17 cellular contexts compared by ENCODE assay signal in genomic region chr2:105813045-105813315, GRCh38.
DNase-seq lines count a peak whose midpoint lies in the region; ATAC-seq and TF ChIP-seq lines count a peak whose summit lies in the region.
"Had no signal": no experiment of that assay in that cellular context is flagged by ENCODE, and none has a peak within 500 bp of the region (broad histone marks: within the 10 kb centered on the region; RNA-seq: fewer than 3 reads in every experiment).

No MANE protein-coding gene starts in this region.

- peak overlapping the region; percentile 23 for H3K27ac Mint-ChIP-seq in activated CD4-positive, alpha-beta memory T cell treated with anti-CD3 and anti-CD28 coated beads for 36 hours
- no peak overlapping the region for H3K27ac Mint-ChIP-seq in activated CD4-positive, alpha-beta memory T cell treated with anti-CD3 and anti-CD28 coated beads, Interleukin-2, amount 10 ng/mL, durations not matched to agents 7 days and 5 days
- peak overlapping the region; percentile 76 for H3K27ac Mint-ChIP-seq in glutamatergic neuron (ENCODE audit: unreplicated experiment)
- H3K27ac Mint-ChIP-seq in stimulated activated naive B cell treated with anti-CD40 and anti-IgM and Interleukin-4, amounts not matched to agents 10 μg/mL and 1 μg/mL and 100 μg/mL, for 72 hours, result peak overlapping the region; percentile 31
- H3K27ac Mint-ChIP-seq: activated T-helper 1 cell treated with anti-CD3 and anti-CD28 coated beads, Interleukin-12 subunit alpha, Interleukin-12 subunit beta, Interleukin-2, Interleukin-4 antibody, amounts not matched to agents 30 ng/mL and 10 ng/mL and 1 ng/mL, durations not matched to agents 14 hours and 24 hours and 36 hours; GM23338; T-helper 1 cell treated with Interleukin-12 subunit alpha and Interleukin-12 subunit beta and Interleukin-4 antibody, amounts not matched to agents 30 μg/mL and 1 μg/mL, for 36 hours had no signal

- TF ChIP-seq POLR2A in heart left ventricle (IDR thresholded peaks at IDR 0.05), result no peak

- no peaks in the 10 kb centered on the region for H3K9me3 Mint-ChIP-seq in activated CD4-positive, alpha-beta memory T cell treated with anti-CD3 and anti-CD28 coated beads for 36 hours
- H3K9me3 Mint-ChIP-seq in activated CD4-positive, alpha-beta memory T cell treated with anti-CD3 and anti-CD28 coated beads, Interleukin-2, amount 10 ng/mL, durations not matched to agents 7 days and 5 days, result no peaks in the 10 kb centered on the region
- H3K9me3 Mint-ChIP-seq in glutamatergic neuron (ENCODE audit: unreplicated experiment), result peaks cover 3% of the 10 kb centered on the region
- H3K9me3 Mint-ChIP-seq in stimulated activated naive B cell treated with anti-CD40 and anti-IgM and Interleukin-4, amounts not matched to agents 10 μg/mL and 1 μg/mL and 100 μg/mL, for 72 hours, result peaks cover 10 to 15% of the 10 kb centered on the region in 2 donors
- H3K9me3 Mint-ChIP-seq: activated T-helper 1 cell treated with anti-CD3 and anti-CD28 coated beads, Interleukin-12 subunit alpha, Interleukin-12 subunit beta, Interleukin-2, Interleukin-4 antibody, amounts not matched to agents 30 ng/mL and 10 ng/mL and 1 ng/mL, durations not matched to agents 14 hours and 24 hours and 36 hours; central memory CD8-positive, alpha-beta T cell; GM23338; T-helper 1 cell treated with Interleukin-12 subunit alpha and Interleukin-12 subunit beta and Interleukin-4 antibody, amounts not matched to agents 30 μg/mL and 1 μg/mL, for 36 hours had no signal

- CTCF ChIA-PET in activated CD4-positive, alpha-beta memory T cell treated with anti-CD3 and anti-CD28 coated beads for 36 hours (lab: Charles Lee), result interaction anchor here (1.3 kb wide), 1 partner anchor 8 kb away, joined by 3 read pairs; no protein-coding TSS in a partner anchor
- CTCF ChIA-PET in activated CD4-positive, alpha-beta memory T cell treated with anti-CD3 and anti-CD28 coated beads, Interleukin-2, amount 10 ng/mL, durations not matched to agents 7 days and 5 days (lab: Charles Lee), result interaction anchor here (1.7 to 2.5 kb wide), 2 partner anchors 25 to 236 kb away, joined by 3 to 10 read pairs; no protein-coding TSS in a partner anchor

- no peaks in the 10 kb centered on the region for H3K27me3 Mint-ChIP-seq in activated CD4-positive, alpha-beta memory T cell treated with anti-CD3 and anti-CD28 coated beads for 36 hours
- H3K27me3 Mint-ChIP-seq in activated CD4-positive, alpha-beta memory T cell treated with anti-CD3 and anti-CD28 coated beads, Interleukin-2, amount 10 ng/mL, durations not matched to agents 7 days and 5 days, result no peaks in the 10 kb centered on the region
- peaks cover 6% of the 10 kb centered on the region for H3K27me3 Mint-ChIP-seq in glutamatergic neuron (ENCODE audit: unreplicated experiment)
- no peaks in the 10 kb centered on the region for H3K27me3 Mint-ChIP-seq in stimulated activated naive B cell treated with anti-CD40 and anti-IgM and Interleukin-4, amounts not matched to agents 10 μg/mL and 1 μg/mL and 100 μg/mL, for 72 hours
- H3K27me3 Mint-ChIP-seq: central memory CD8-positive, alpha-beta T cell; stimulated activated naive CD8-positive, alpha-beta T cell treated with anti-CD3 and anti-CD28 coated beads, Interleukin-15, amount 100 ng/mL, for 72 hours had no signal

- peaks cover 0 to 16% (median 10%) of the 10 kb centered on the region in 9 donors for H3K36me3 ChIP-seq in heart left ventricle

- H3K27me3 ChIP-seq in heart left ventricle, result no peaks in the 10 kb centered on the region
- H3K27me3 ChIP-seq: BLaER1 had no signal

- H3K9me3 ChIP-seq in heart left ventricle, result no peaks in the 10 kb centered on the region

- peaks cover 37% of the 10 kb centered on the region for H3K36me3 Mint-ChIP-seq in activated CD4-positive, alpha-beta memory T cell treated with anti-CD3 and anti-CD28 coated beads for 36 hours
- peaks cover 53% of the 10 kb centered on the region for H3K36me3 Mint-ChIP-seq in activated CD4-positive, alpha-beta memory T cell treated with anti-CD3 and anti-CD28 coated beads, Interleukin-2, amount 10 ng/mL, durations not matched to agents 7 days and 5 days (ENCODE audit: low read depth)
- H3K36me3 Mint-ChIP-seq in glutamatergic neuron (ENCODE audit: unreplicated experiment), result no peaks in the 10 kb centered on the region
- H3K36me3 Mint-ChIP-seq in stimulated activated naive B cell treated with anti-CD40 and anti-IgM and Interleukin-4, amounts not matched to agents 10 μg/mL and 1 μg/mL and 100 μg/mL, for 72 hours, result peaks cover 43 to 69% of the 10 kb centered on the region in 2 donors

- H3K4me1 Mint-ChIP-seq in activated CD4-positive, alpha-beta memory T cell treated with anti-CD3 and anti-CD28 coated beads for 36 hours (ENCODE audit: low read depth), result peaks cover 89% of the 10 kb centered on the region
- H3K4me1 Mint-ChIP-seq in activated CD4-positive, alpha-beta memory T cell treated with anti-CD3 and anti-CD28 coated beads, Interleukin-2, amount 10 ng/mL, durations not matched to agents 7 days and 5 days, result peaks cover 52% of the 10 kb centered on the region
- H3K4me1 Mint-ChIP-seq in glutamatergic neuron (ENCODE audit: low read depth, unreplicated experiment), result peaks cover 43% of the 10 kb centered on the region
- peaks cover 55 to 68% of the 10 kb centered on the region in 2 donors for H3K4me1 Mint-ChIP-seq in stimulated activated naive B cell treated with anti-CD40 and anti-IgM and Interleukin-4, amounts not matched to agents 10 μg/mL and 1 μg/mL and 100 μg/mL, for 72 hours

- POLR2A ChIA-PET in activated CD4-positive, alpha-beta memory T cell treated with anti-CD3 and anti-CD28 coated beads for 36 hours (lab: Charles Lee), result interaction anchor here (0.6 to 0.9 kb wide), 2 partner anchors 10 to 698 kb away, joined by 3 read pairs; no protein-coding TSS in a partner anchor
- POLR2A ChIA-PET in activated CD4-positive, alpha-beta memory T cell treated with anti-CD3 and anti-CD28 coated beads, Interleukin-2, amount 10 ng/mL, durations not matched to agents 7 days and 5 days (lab: Charles Lee), result no interaction called here

- no peak for DNase-seq in activated CD4-positive, alpha-beta memory T cell treated with anti-CD3 and anti-CD28 coated beads for 36 hours
- DNase-seq in activated CD4-positive, alpha-beta memory T cell treated with anti-CD3 and anti-CD28 coated beads, Interleukin-2, amount 10 ng/mL, durations not matched to agents 7 days and 5 days, result no peak
- no peak for DNase-seq in glutamatergic neuron
- no peak for DNase-seq in stimulated activated naive B cell treated with anti-CD40 and anti-IgM and Interleukin-4, amounts not matched to agents 10 μg/mL and 1 μg/mL and 100 μg/mL, for 72 hours
- DNase-seq in posterior vena cava (ENCODE audit: low spot score), result no peak
- no peak for DNase-seq in SHP77 treated with DMSO at 0.1 percent for 48 hours (lab: John Stamatoyannopoulos, UW)
- DNase-seq in heart left ventricle, result no peak
- DNase-seq: NCI-H1105; NCI-H2081 treated with DMSO at 0.1 percent for 48 hours; stimulated activated naive CD8-positive, alpha-beta T cell treated with anti-CD3 and anti-CD28 coated beads, Interleukin-15, amount 100 ng/mL, for 72 hours; WERI-Rb-1 had no signal

- intact Hi-C loops in activated CD4-positive, alpha-beta memory T cell treated with anti-CD3 and anti-CD28 coated beads for 36 hours (cut with micrococcal nuclease), result no loop called here
- intact Hi-C loops in posterior vena cava (cut with DNase I), result no loop called here
- intact Hi-C loops in heart left ventricle (cut with DNase I), result loop anchor here in 1 of 10 donors (10.0 kb wide), 1 partner anchor 72 kb away; no protein-coding TSS in a partner anchor

- WGBS in heart left ventricle, 4 donors, result 74 to 82% (median 78%) methylated on average over 4 of the region's 4 CpGs

- H3K4me3 Mint-ChIP-seq in activated CD4-positive, alpha-beta memory T cell treated with anti-CD3 and anti-CD28 coated beads for 36 hours, result no peak overlapping the region
- H3K4me3 Mint-ChIP-seq in activated CD4-positive, alpha-beta memory T cell treated with anti-CD3 and anti-CD28 coated beads, Interleukin-2, amount 10 ng/mL, durations not matched to agents 7 days and 5 days, result no peak overlapping the region
- H3K4me3 Mint-ChIP-seq in glutamatergic neuron (ENCODE audit: unreplicated experiment), result no peak overlapping the region
- no peak overlapping the region for H3K4me3 Mint-ChIP-seq in stimulated activated naive B cell treated with anti-CD40 and anti-IgM and Interleukin-4, amounts not matched to agents 10 μg/mL and 1 μg/mL and 100 μg/mL, for 72 hours
- H3K4me3 Mint-ChIP-seq: activated T-helper 1 cell treated with anti-CD3 and anti-CD28 coated beads, Interleukin-12 subunit alpha, Interleukin-12 subunit beta, Interleukin-2, Interleukin-4 antibody, amounts not matched to agents 30 ng/mL and 10 ng/mL and 1 ng/mL, durations not matched to agents 14 hours and 24 hours and 36 hours; central memory CD8-positive, alpha-beta T cell; GM23338; stimulated activated naive CD8-positive, alpha-beta T cell treated with anti-CD3 and anti-CD28 coated beads, Interleukin-15, amount 100 ng/mL, for 72 hours; T-helper 1 cell treated with Interleukin-12 subunit alpha and Interleukin-12 subunit beta and Interleukin-4 antibody, amounts not matched to agents 30 μg/mL and 1 μg/mL, for 36 hours had no signal

- TF ChIP-seq CTCF in glutamatergic neuron (IDR thresholded peaks at IDR 0.05; ENCODE audit: partially characterized antibody, unreplicated experiment) (no peak), heart left ventricle (IDR thresholded peaks at IDR 0.05) (no peak)

- H3K4me1 ChIP-seq in heart left ventricle, result peaks cover 4 to 59% (median 41%) of the 10 kb centered on the region in 12 donors
- H3K4me1 ChIP-seq: BLaER1 had no signal

- no peak for ATAC-seq in SK-N-SH treated with all-trans-retinoic acid at 6 μM for 48 hours
- ATAC-seq in stimulated activated naive B cell treated with anti-CD40 and anti-IgM and Interleukin-4, amounts not matched to agents 10 μg/mL and 1 μg/mL and 100 μg/mL, for 72 hours (replicated peaks), result no peak
- ATAC-seq in heart left ventricle, result no peak
- ATAC-seq: stimulated activated naive CD8-positive, alpha-beta T cell treated with anti-CD3 and anti-CD28 coated beads, Interleukin-15, amount 100 ng/mL, for 72 hours had no signal

- no peak overlapping the region for H3K4me3 ChIP-seq in heart left ventricle
- H3K4me3 ChIP-seq: BLaER1, GM23338 had no signal

- no peak overlapping the region for H3K27ac ChIP-seq in heart left ventricle
- H3K27ac ChIP-seq: BLaER1, WERI-Rb-1 had no signal

TF ChIP-seq in SK-N-SH treated with all-trans-retinoic acid at 6 μM for 48 hours, 23 proteins besides CTCF, POLR2A, EP300 and RAD21 (continues in another document):
- TF ChIP-seq CREB5 (CRISPR knock-in tag; IDR thresholded peaks at IDR 0.05; ENCODE audit: low read depth), result no peak
